ENCODE assay signal across 8 cellular contexts in genomic region chr1:111448482-111448917, GRCh38. TPM values are rescaled to one million over a fixed set of nuclear protein-coding genes. Genes with fewer than 3 reads are reported as not detected.
DNase-seq lines count a peak whose midpoint lies in the region; ATAC-seq and FAIRE-seq lines count a peak whose summit lies in the region.

No MANE protein-coding gene starts in this region.

- intact Hi-C loops in CD4-positive, alpha-beta memory T cell (cut with micrococcal nuclease) = loop anchor here (2.0 kb wide), 2 partner anchors 60 to 170 kb away; partner anchors contain the start of gene RAP1A

- no peaks in the 10 kb centered on the region for H3K9me3 Mint-ChIP-seq in CD4-positive, alpha-beta memory T cell

- H3K36me3 ChIP-seq in CD4-positive, alpha-beta memory T cell (ENCODE audit: insufficient read depth, low read length) = peaks cover 41% of the 10 kb centered on the region

- POLR2A ChIA-PET in CD4-positive, alpha-beta memory T cell (lab: Charles Lee; ENCODE audit: partially characterized antibody) = interaction anchor here (0.7 to 8.1 kb wide), 21 partner anchors 8 to 306 kb away, joined by 3 to 164 read pairs (median 5); partner anchors contain the start of genes C1orf162 and RAP1A

- ATAC-seq in GM21528 (IDR thresholded peaks at IDR 0.05; ENCODE audit: low FRiP score, unreplicated experiment) (peak; percentile 29), HG03095 (IDR thresholded peaks at IDR 0.05; ENCODE audit: unreplicated experiment) (no peak)

- CTCF ChIA-PET in CD4-positive, alpha-beta memory T cell (lab: Charles Lee; ENCODE audit: partially characterized antibody) = interaction anchor here (0.7 to 5.5 kb wide), 11 partner anchors 9 to 317 kb away, joined by 3 to 44 read pairs (median 4); partner anchors contain the start of gene C1orf162

- H3K4me3 Mint-ChIP-seq in CD4-positive, alpha-beta memory T cell = peak overlapping the region; percentile 98 to 100 (median 99)

- peak overlapping the region; percentile 91 for H3K27ac ChIP-seq in CD4-positive, alpha-beta memory T cell (ENCODE audit: low read depth, low read length)

- peak overlapping the region; percentile 91 to 100 (median 98) for H3K27ac Mint-ChIP-seq in CD4-positive, alpha-beta memory T cell

- peak overlapping the region; percentile 78 to 96 for H3K4me3 ChIP-seq in CD4-positive, alpha-beta memory T cell (ENCODE audit: low read length in 2 of 2)

- no peaks in the 10 kb centered on the region for H3K27me3 Mint-ChIP-seq in CD4-positive, alpha-beta memory T cell

- peaks cover 40 to 78% of the 10 kb centered on the region in 2 donors for H3K36me3 Mint-ChIP-seq in CD4-positive, alpha-beta memory T cell

- peaks cover 70% of the 10 kb centered on the region for H3K4me1 ChIP-seq in CD4-positive, alpha-beta memory T cell (ENCODE audit: insufficient read depth, low read length)

- no peaks in the 10 kb centered on the region for H3K9me3 ChIP-seq in CD4-positive, alpha-beta memory T cell (ENCODE audit: control insufficient read depth in 1 of 2, low read length in 2 of 2)

- peaks cover 53 to 85% (median 66%) of the 10 kb centered on the region in 4 donors for H3K4me1 Mint-ChIP-seq in CD4-positive, alpha-beta memory T cell

- H3K27me3 ChIP-seq in CD4-positive, alpha-beta memory T cell (ENCODE audit: insufficient read depth, low read length) = no peaks in the 10 kb centered on the region

- peak in 2 of 5 donors; percentile 11 to 60 for DNase-seq in CD4-positive, alpha-beta memory T cell
- DNase-seq in NAMALWA (ENCODE audit: low spot score) = peak; percentile 48
- peak; percentile 16 for DNase-seq in amniotic epithelial cell (ENCODE audit: low read depth)
- DNase-seq in iris pigment epithelial cell (ENCODE audit: low read depth) = peak; percentile 25
- peak in 2 of 3 donors; percentile 9 to 21 for DNase-seq in stimulated activated CD4-positive, alpha-beta T cell treated with anti-CD3 and anti-CD28 coated beads, TNF-alpha, amount 100 ng/mL, for 48 hours (ENCODE audit: low read depth in 3 of 3)
- DNase-seq in GM19239 (ENCODE audit: insufficient read length, low spot score) = no peak

- no peak for FAIRE-seq in GM19239 (lab: Jason Lieb, UNC)

RNA-seq across cellular contexts. Expression of gene WDR77, which starts 0.6 kb away (rescaled TPM):
- total RNA-seq in CD4-positive, alpha-beta memory T cell = 10 to 100 TPM; 26.3 to 30.3 TPM
- 10 to 100 TPM; 38.5 to 52.6 TPM for polyA plus RNA-seq in CD4-positive, alpha-beta memory T cell

RNA-seq across cellular contexts. Expression of gene ATP5PB, which starts 0.8 kb away (rescaled TPM):
- 100 to 1,000 TPM; 103 to 112 TPM for total RNA-seq in CD4-positive, alpha-beta memory T cell
- polyA plus RNA-seq in CD4-positive, alpha-beta memory T cell = 100 to 1,000 TPM; 487 to 655 TPM

RNA-seq across cellular contexts. Expression of gene OVGP1, which starts 21.0 kb away (rescaled TPM):
- total RNA-seq in CD4-positive, alpha-beta memory T cell = 1 to 10 TPM; 4.5 to 4.9 TPM
- polyA plus RNA-seq in CD4-positive, alpha-beta memory T cell = under 1 TPM in 1 of 2 donors, not detected in 1; 0.61 TPM

RNA-seq across cellular contexts. Expression of gene C1orf162, which starts 25.3 kb away (rescaled TPM):
- 10 to 100 TPM; 74.9 to 75.9 TPM for total RNA-seq in CD4-positive, alpha-beta memory T cell
- 100 to 1,000 TPM; 139 to 274 TPM for polyA plus RNA-seq in CD4-positive, alpha-beta memory T cell

RNA-seq across cellular contexts. Expression of gene ADORA3, which starts 54.9 kb away (rescaled TPM):
- total RNA-seq in CD4-positive, alpha-beta memory T cell = under 1 TPM; 0.41 to 0.42 TPM
- under 1 TPM in 1 of 2 donors, not detected in 1; 0.46 TPM for polyA plus RNA-seq in CD4-positive, alpha-beta memory T cell
